ENCODE assay signal across 8 cellular contexts in the genomic region with DNA sequence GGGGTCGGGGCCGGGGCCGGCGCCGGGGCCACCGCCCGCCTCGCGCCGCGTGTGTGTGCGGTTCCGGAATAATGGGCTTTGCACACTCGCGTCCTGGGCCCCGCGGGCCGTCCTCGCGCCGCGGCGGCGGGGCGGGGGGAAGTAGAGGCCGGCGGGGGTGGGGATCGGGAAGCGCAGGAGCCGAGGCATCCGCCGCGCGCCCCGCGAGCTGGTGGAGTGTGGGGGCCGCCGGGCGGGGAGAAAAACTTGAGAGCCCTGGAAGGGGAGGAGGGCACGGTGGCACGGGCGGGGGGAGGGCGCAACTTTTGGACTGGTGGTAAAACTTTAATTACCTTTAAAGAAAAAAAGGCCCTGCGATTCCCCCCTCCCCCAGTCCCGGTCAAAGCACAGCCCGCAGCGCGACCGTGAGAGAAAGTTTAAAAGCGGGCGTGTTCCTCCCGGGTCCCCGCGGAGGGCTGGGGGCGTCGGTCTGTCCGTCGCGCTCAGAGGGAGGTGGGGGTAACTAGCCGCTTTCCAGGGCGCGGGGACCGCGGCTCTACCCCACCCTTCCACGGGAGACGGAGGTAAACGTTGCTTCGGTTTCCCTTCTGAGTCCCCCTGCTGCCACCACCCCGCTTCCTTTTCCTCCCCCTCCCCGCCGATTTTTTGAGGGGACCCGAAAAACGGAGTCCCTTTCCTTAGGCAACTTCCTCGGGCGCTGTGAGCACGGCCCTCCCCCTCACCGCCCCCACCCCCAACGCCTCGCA. TPM values are rescaled to one million over a fixed set of nuclear protein-coding genes. Genes with fewer than 3 reads are reported as not detected.
DNase-seq lines count a peak whose midpoint lies in the region; ATAC-seq and TF ChIP-seq lines count a peak whose summit lies in the region.

No MANE protein-coding gene starts in this region.

- H3K36me3 ChIP-seq in OCI-LY7 (ENCODE audit: insufficient read depth, low read length) (no peaks in the 10 kb centered on the region; the same call in 1 of the 2 replicates), heart left ventricle (no peaks in the 10 kb centered on the region)

- intact Hi-C loops in OCI-LY7 (cut with micrococcal nuclease; ENCODE audit: unreplicated experiment) (loop anchor here (2.0 kb wide), 3 partner anchors 83 to 421 kb away; no protein-coding TSS in a partner anchor), heart left ventricle (cut with DNase I) (loop anchor here (2.0 to 10.0 kb wide), 9 partner anchors 75 to 525 kb away; no protein-coding TSS in a partner anchor), posterior vena cava (cut with DNase I) (no loop called here)

- H3K79me2 ChIP-seq in OCI-LY7 (ENCODE audit: insufficient read depth, low read depth, low read length): no peaks in the 10 kb centered on the region

- H3K4me3 Mint-ChIP-seq in activated naive CD4-positive, alpha-beta T cell treated with anti-CD3 and anti-CD28 coated beads, Interleukin-2, amount 50 U/mL, for 24 hours: peak overlapping the region; percentile 96

- H2AFZ ChIP-seq in OCI-LY7 (ENCODE audit: low read length): peak overlapping the region; percentile 43; the same call in 1 of the 2 replicates

- ATAC-seq in heart left ventricle: peak in 3 of 4 donors; percentile 42 to 52 (median 48)

- H3K4me1 Mint-ChIP-seq in activated naive CD4-positive, alpha-beta T cell treated with anti-CD3 and anti-CD28 coated beads, Interleukin-2, amount 50 U/mL, for 24 hours: peaks cover 50% of the 10 kb centered on the region

- TF ChIP-seq POLR2A in heart left ventricle (IDR thresholded peaks at IDR 0.05): no peak

- H3K9me2 ChIP-seq in OCI-LY7 (ENCODE audit: insufficient read depth, low read length): no peaks in the 10 kb centered on the region

- CTCF ChIA-PET in OCI-LY7 (lab: Charles Lee; ENCODE audit: unreplicated experiment): interaction anchor here (0.6 kb wide), 1 partner anchor 1528 kb away, joined by 4 read pairs; no protein-coding TSS in a partner anchor

- no peak for TF ChIP-seq CTCF in OCI-LY7 (conservative IDR thresholded peaks at IDR 0.05; ENCODE audit: low read length)
- TF ChIP-seq CTCF in heart left ventricle (IDR thresholded peaks at IDR 0.05): no peak

- WGBS in heart left ventricle, 4 donors: 0 to 1% (median 1%) methylated on average over 26 to 79 of the region's 79 CpGs

- DNase-seq in DMS53 (lab: John Stamatoyannopoulos, UW) (peak; percentile 39), DMS53 treated with DMSO at 0.1 percent for 48 hours (lab: John Stamatoyannopoulos, UW; ENCODE audit: unreplicated experiment) (no peak), OCI-LY7 (ENCODE audit: low spot score) (peak; percentile 36), heart left ventricle (peak in 4 of 5 donors; percentile 25 to 45 (median 33)), posterior vena cava (ENCODE audit: low spot score) (peak; percentile 84), NCI-H1105 (lab: John Stamatoyannopoulos, UW) (no peak), NCI-H2227 treated with DMSO at 0.1 percent for 48 hours (lab: John Stamatoyannopoulos, UW) (no peak)

- no peaks in the 10 kb centered on the region for H3K27me3 ChIP-seq in heart left ventricle

- H3K9me3 Mint-ChIP-seq in activated naive CD4-positive, alpha-beta T cell treated with anti-CD3 and anti-CD28 coated beads, Interleukin-2, amount 50 U/mL, for 24 hours: no peaks in the 10 kb centered on the region

- H3K27ac ChIP-seq in OCI-LY7 (ENCODE audit: low read depth, low read length, poor library complexity, severe bottlenecking) (peak overlapping the region; percentile 13), heart left ventricle (peak overlapping the region in 11 of 12 donors; percentile 50 to 93 (median 76))

- BruUV-seq in OCI-LY7 (replicated peaks; lab: Mats Ljungman, UMichigan): no TSS peak

- POLR2A ChIA-PET in OCI-LY7 (lab: Charles Lee): interaction anchor here (0.7 kb wide), 1 partner anchor 11 kb away, joined by 3 read pairs; no protein-coding TSS in a partner anchor

- no peaks in the 10 kb centered on the region for H3K27me3 Mint-ChIP-seq in activated naive CD4-positive, alpha-beta T cell treated with anti-CD3 and anti-CD28 coated beads, Interleukin-2, amount 50 U/mL, for 24 hours

- H3K4me3 ChIP-seq in OCI-LY7 (ENCODE audit: low read depth, low read length, poor library complexity, severe bottlenecking) (peak overlapping the region; percentile 71), heart left ventricle (peak overlapping the region; percentile 52 to 96 (median 84))

- 0 out of 2 replicates have a peak, but pooled peaks cover 11% of the 10 kb centered on the region for H4K20me1 ChIP-seq in OCI-LY7 (ENCODE audit: insufficient read depth, low read length)

- peak overlapping the region; percentile 86 for H3K4me2 ChIP-seq in OCI-LY7 (ENCODE audit: low read length)

- H3K9me3 ChIP-seq in OCI-LY7 (ENCODE audit: low read length) (no peaks in the 10 kb centered on the region), heart left ventricle (no peaks in the 10 kb centered on the region)

- peaks cover 13% of the 10 kb centered on the region for H3K36me3 Mint-ChIP-seq in activated naive CD4-positive, alpha-beta T cell treated with anti-CD3 and anti-CD28 coated beads, Interleukin-2, amount 50 U/mL, for 24 hours

- H3K4me1 ChIP-seq in OCI-LY7 (ENCODE audit: insufficient read depth, low read length, poor library complexity, severe bottlenecking) (peaks cover 9% of the 10 kb centered on the region), heart left ventricle (peaks cover 0 to 10% (median 2%) of the 10 kb centered on the region in 12 donors)

- H3K27ac Mint-ChIP-seq in activated naive CD4-positive, alpha-beta T cell treated with anti-CD3 and anti-CD28 coated beads, Interleukin-2, amount 50 U/mL, for 24 hours: peak overlapping the region; percentile 59

RNA-seq across cellular contexts. Expression of a gene that starts 1.9 kb away (rescaled TPM):
- 6.4 and 7.9 TPM in 2 replicates for total RNA-seq in OCI-LY7 (2014; rRNA removed; shearing (Covaris generic))
- total RNA-seq in OCI-LY7 (2022) (7.3 and 11.0 TPM in 2 replicates), heart left ventricle (1 to 10 TPM; 1.2 to 4.9 (median 2.2) TPM), posterior vena cava (10 to 100 TPM in 1 of 2 donors, 1 to 10 TPM in 1; 6.4 to 10.5 TPM)
- polyA plus RNA-seq in heart left ventricle: 1 to 10 TPM in 1 of 2 donors, under 1 TPM in 1; 0.53 to 1.2 TPM

Comparison
In these comparisons a context has a peak if more than half of its experiments do, and no peak if none do; other contexts are left out.
1. DNase-seq: peak in DMS53 (single experiment), OCI-LY7 (single experiment), heart left ventricle (4 of 5) and posterior vena cava (single experiment); none in DMS53 treated with DMSO at 0.1 percent for 48 hours (single experiment), NCI-H1105 (single experiment) and NCI-H2227 treated with DMSO at 0.1 percent for 48 hours (single experiment).
2. intact Hi-C loops: an anchor here in OCI-LY7 (2.0 kb wide) and heart left ventricle (2.0 to 10.0 kb wide); none called in posterior vena cava.